In genomic region chr16:68310441-68311315, GRCh38 we compare ENCODE assay signal across 1 cellular context.
TF ChIP-seq lines count a peak whose summit lies in the region.

TSS of gene PRMT7 (plus strand) at chr16:68311019. CDS start at chr16:68315980, 4,961 bp downstream.
TSS of gene SLC7A6OS (minus strand) at chr16:68310946. CDS start at chr16:68310926, 20 bp downstream.

TF ChIP-seq in HepG2, 621 proteins besides CTCF, POLR2A, EP300 and RAD21 (continued from another document and continues in another):
- TF ChIP-seq CREBL2 (CRISPR knock-in tag; IDR thresholded peaks at IDR 0.05; ENCODE audit: borderline replicate concordance), result peak; percentile 99
- peak; percentile 99 for TF ChIP-seq ZSCAN5A (CRISPR knock-in tag; IDR thresholded peaks at IDR 0.05; ENCODE audit: borderline replicate concordance)
- TF ChIP-seq FOXK1 (CRISPR knock-in tag; IDR thresholded peaks at IDR 0.05; ENCODE audit: borderline replicate concordance, low read depth), result peak; percentile 88; the same call in 1 of the 2 replicates
- peak; percentile 98; the same call in 1 of the 2 replicates for TF ChIP-seq ZNF678 (CRISPR knock-in tag; IDR thresholded peaks at IDR 0.05)
- no peak for TF ChIP-seq ZFP36 (IDR thresholded peaks at IDR 0.05; ENCODE audit: borderline replicate concordance, low read depth, low read length, partially characterized antibody)
- TF ChIP-seq ZNF350 (CRISPR knock-in tag; IDR thresholded peaks at IDR 0.05; ENCODE audit: borderline replicate concordance, low read depth), result peak; percentile 99
- TF ChIP-seq ZNF782 (CRISPR knock-in tag; IDR thresholded peaks at IDR 0.05; ENCODE audit: borderline replicate concordance), result peak; percentile 99
- peak; percentile 100 for TF ChIP-seq NFKB2 (CRISPR knock-in tag; IDR thresholded peaks at IDR 0.05; ENCODE audit: borderline replicate concordance)
- TF ChIP-seq NCOR1 (IDR thresholded peaks at IDR 0.05; ENCODE audit: borderline replicate concordance, low read length), result peak; percentile 64; the same call in 1 of the 2 replicates
- peak; percentile 88 for TF ChIP-seq ATF2 (CRISPR knock-in tag; IDR thresholded peaks at IDR 0.05)
- peak; percentile 85 for TF ChIP-seq NR2C2 (CRISPR knock-in tag; IDR thresholded peaks at IDR 0.05; ENCODE audit: borderline replicate concordance)
- peak; percentile 92; the same call in 1 of the 2 replicates for TF ChIP-seq ZNF484 (CRISPR knock-in tag; IDR thresholded peaks at IDR 0.05; ENCODE audit: borderline replicate concordance, low read depth)
- peak; percentile 94 for TF ChIP-seq UBTF (CRISPR knock-in tag; IDR thresholded peaks at IDR 0.05)
- TF ChIP-seq BCLAF1 (IDR thresholded peaks at IDR 0.05), result no peak
- TF ChIP-seq HDAC1 (CRISPR knock-in tag; IDR thresholded peaks at IDR 0.05), result peak; percentile 98
- TF ChIP-seq BCL6 (CRISPR knock-in tag; IDR thresholded peaks at IDR 0.05), result peak; percentile 89
- TF ChIP-seq MBD4 (IDR thresholded peaks at IDR 0.05; ENCODE audit: borderline replicate concordance, low read length), result no peak
- TF ChIP-seq ATF4 (CRISPR knock-in tag; IDR thresholded peaks at IDR 0.05), result peak in 1 of 2 experiments; percentile 93; a peak in 2 of 4 replicates
- TF ChIP-seq ZNF747 (CRISPR knock-in tag; IDR thresholded peaks at IDR 0.05; ENCODE audit: borderline replicate concordance), result peak; percentile 99
- peak; percentile 98 for TF ChIP-seq SNAPC5 (CRISPR knock-in tag; IDR thresholded peaks at IDR 0.05; ENCODE audit: borderline replicate concordance)
- TF ChIP-seq ZNF414 (CRISPR knock-in tag; IDR thresholded peaks at IDR 0.05), result peak; percentile 99
- TF ChIP-seq ZFP82 (CRISPR knock-in tag; IDR thresholded peaks at IDR 0.05; ENCODE audit: borderline replicate concordance), result peak; percentile 100
- peak; percentile 96 for TF ChIP-seq ZNF574 (CRISPR knock-in tag; IDR thresholded peaks at IDR 0.05)
- TF ChIP-seq ZHX1 (CRISPR knock-in tag; IDR thresholded peaks at IDR 0.05; ENCODE audit: low read depth), result peak; percentile 96
- TF ChIP-seq POGK (CRISPR knock-in tag; conservative IDR thresholded peaks at IDR 0.05), result peak; percentile 100
- TF ChIP-seq ZNF513 (CRISPR knock-in tag; conservative IDR thresholded peaks at IDR 0.05), result no peak; the same call in 1 of the 2 replicates
- peak; percentile 79 for TF ChIP-seq ONECUT2 (CRISPR knock-in tag; IDR thresholded peaks at IDR 0.05)
- TF ChIP-seq ZBTB33 (CRISPR knock-in tag; IDR thresholded peaks at IDR 0.05), result peak; percentile 68
- peak; percentile 57; the same call in 1 of the 2 replicates for TF ChIP-seq SRF (IDR thresholded peaks at IDR 0.05; ENCODE audit: low read depth, low read length)
